Comparison of ENCODE assay signal across 8 cellular contexts in the genomic region with DNA sequence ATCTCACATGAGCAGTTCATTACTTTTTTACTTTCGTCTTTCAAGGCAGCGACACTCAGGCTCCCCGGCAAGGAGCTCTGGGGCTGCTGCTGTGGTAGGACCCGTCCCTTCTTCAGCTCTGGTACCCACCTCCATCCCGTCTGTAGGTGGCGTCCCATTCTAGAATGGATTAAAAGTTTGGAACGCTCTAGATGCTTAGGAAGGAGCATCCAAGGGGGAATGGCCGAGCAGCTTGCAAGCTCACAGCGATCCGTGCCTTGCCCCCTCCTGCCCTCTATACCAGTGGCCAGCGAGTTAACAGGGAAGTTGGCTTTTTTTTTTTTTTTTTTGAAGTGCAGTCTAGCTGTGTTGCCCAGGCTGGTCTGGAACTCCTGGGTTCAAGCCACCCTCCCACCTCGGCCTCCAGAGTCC. TPM values are rescaled to one million over a fixed set of nuclear protein-coding genes. Genes with fewer than 3 reads are reported as not detected.
A peak's percentile ranks its signal among the peaks of the same experiment; 100 is the strongest.
DNase-seq lines count a peak whose midpoint lies in the region; ATAC-seq, FAIRE-seq and TF ChIP-seq lines count a peak whose summit lies in the region.

No MANE protein-coding gene starts in this region.

- CTCF ChIA-PET in A549 (lab: Yijun Ruan, JAX): interaction anchor here (0.7 to 1.7 kb wide), 9 partner anchors 10 to 140 kb away, joined by 3 to 5 read pairs (median 4); no protein-coding TSS in a partner anchor

- intact Hi-C loops in dendritic cell treated with granulocyte-macrophage colony-stimulating factor and Interleukin-4, amounts not matched to agents 40 ng/mL and 50 ng/mL, for 4 days (cut with micrococcal nuclease): loop anchor here (5.0 kb wide), 1 partner anchor 38 kb away; no protein-coding TSS in a partner anchor
- intact Hi-C loops in pancreas (cut with DNase I): no loop called here

- no peak for TF ChIP-seq EP300 in A549 (IDR thresholded peaks at IDR 0.05)

- FAIRE-seq in A549 (lab: Jason Lieb, UNC): no peak
- FAIRE-seq in pancreas (lab: Jason Lieb, UNC): no peak
- FAIRE-seq in HTR-8/SVneo (lab: Jason Lieb, UNC): no peak

- peak; percentile 24; the same call in 2 of the 3 replicates for TF ChIP-seq CTCF in A549 (IDR thresholded peaks at IDR 0.05)
- peak; percentile 53 for TF ChIP-seq CTCF in GM12872 (IDR thresholded peaks at IDR 0.05; ENCODE audit: insufficient read depth, low read depth, low read length)
- TF ChIP-seq CTCF in pancreas (IDR thresholded peaks at IDR 0.05): no peak

- H3K27me3 ChIP-seq in pancreas: no peaks in the 10 kb centered on the region

- POLR2A ChIA-PET in A549 (lab: Yijun Ruan, JAX): no interaction called here

- peaks cover 5% of the 10 kb centered on the region for H3K27me3 Mint-ChIP-seq in dendritic cell treated with granulocyte-macrophage colony-stimulating factor and Interleukin-4, amounts not matched to agents 40 ng/mL and 50 ng/mL, for 4 days

- H3K9me3 ChIP-seq in A549: no peaks in the 10 kb centered on the region
- no peaks in the 10 kb centered on the region for H3K9me3 ChIP-seq in pancreas

- H3K4me3 Mint-ChIP-seq in dendritic cell treated with granulocyte-macrophage colony-stimulating factor and Interleukin-4, amounts not matched to agents 40 ng/mL and 50 ng/mL, for 4 days: peak overlapping the region; percentile 66

- H3K9me3 Mint-ChIP-seq in dendritic cell treated with granulocyte-macrophage colony-stimulating factor and Interleukin-4, amounts not matched to agents 40 ng/mL and 50 ng/mL, for 4 days: no peaks in the 10 kb centered on the region

- DNase-seq in A549 (ENCODE audit: low read depth in 1 of 2, low spot score in 1 of 2): peak; percentile 49 to 59
- DNase-seq in MV-4-11 (lab: John Stamatoyannopoulos, UW): peak; percentile 87
- no peak for DNase-seq in pancreas
- DNase-seq in cortex of kidney (lab: John Stamatoyannopoulos, UW): no peak
- no peak for DNase-seq in HTR-8/SVneo (ENCODE audit: insufficient read length, low spot score)
- no peak for DNase-seq in cerebellum (ENCODE audit: low spot score)

- no peaks in the 10 kb centered on the region for H3K36me3 ChIP-seq in pancreas

- H3K4me1 ChIP-seq in A549 (no peaks in the 10 kb centered on the region), pancreas (no peaks in the 10 kb centered on the region)

- H3K4me3 ChIP-seq in A549 (no peak overlapping the region), pancreas (no peak overlapping the region)

- ATAC-seq in A549: peak; percentile 48 to 76; a peak in 3 of 6 replicates
- peak in 3 of 4 donors; percentile 14 to 66 (median 34) for ATAC-seq in pancreas

- 69% methylated on average over 12 of the region's 12 CpGs for whole genome bisulfite sequencing in A549 (ENCODE audit: missing lambda C conversion rate)
- WGBS in pancreas, 2 donors: 76 to 81% methylated on average over 12 of the region's 12 CpGs

- no peak for TF ChIP-seq POLR2A in A549 (IDR thresholded peaks at IDR 0.05; ENCODE audit: low read length)

- TF ChIP-seq RAD21 in A549 (conservative IDR thresholded peaks at IDR 0.05 in 1 of 2, IDR thresholded peaks at IDR 0.05 in 1 of 2): peak in 1 of 2 experiments; percentile 29; a peak in 1 of 5 replicates

- H3K27ac Mint-ChIP-seq in dendritic cell treated with granulocyte-macrophage colony-stimulating factor and Interleukin-4, amounts not matched to agents 40 ng/mL and 50 ng/mL, for 4 days: peak overlapping the region; percentile 99

- H3K27ac ChIP-seq in A549 (no peak overlapping the region), pancreas (peak overlapping the region in 1 of 4 donors; percentile 47)

- H3K36me3 Mint-ChIP-seq in dendritic cell treated with granulocyte-macrophage colony-stimulating factor and Interleukin-4, amounts not matched to agents 40 ng/mL and 50 ng/mL, for 4 days (ENCODE audit: low read depth): peaks cover 31% of the 10 kb centered on the region

- H3K4me1 Mint-ChIP-seq in dendritic cell treated with granulocyte-macrophage colony-stimulating factor and Interleukin-4, amounts not matched to agents 40 ng/mL and 50 ng/mL, for 4 days (ENCODE audit: low read depth): peaks cover 82% of the 10 kb centered on the region

- H3K4me2 ChIP-seq in A549: no peak overlapping the region

TF ChIP-seq in A549, 52 proteins besides CTCF, POLR2A, EP300 and RAD21:
- TF ChIP-seq, protein P1, sequence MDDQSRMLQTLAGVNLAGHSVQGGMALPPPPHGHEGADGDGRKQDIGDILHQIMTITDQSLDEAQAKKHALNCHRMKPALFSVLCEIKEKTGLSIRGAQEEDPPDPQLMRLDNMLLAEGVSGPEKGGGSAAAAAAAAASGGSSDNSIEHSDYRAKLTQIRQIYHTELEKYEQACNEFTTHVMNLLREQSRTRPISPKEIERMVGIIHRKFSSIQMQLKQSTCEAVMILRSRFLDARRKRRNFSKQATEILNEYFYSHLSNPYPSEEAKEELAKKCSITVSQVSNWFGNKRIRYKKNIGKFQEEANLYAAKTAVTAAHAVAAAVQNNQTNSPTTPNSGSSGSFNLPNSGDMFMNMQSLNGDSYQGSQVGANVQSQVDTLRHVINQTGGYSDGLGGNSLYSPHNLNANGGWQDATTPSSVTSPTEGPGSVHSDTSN (IDR thresholded peaks at IDR 0.05): no peak
- TF ChIP-seq ZC3H11A (IDR thresholded peaks at IDR 0.05) (no peak), HOXA7 (CRISPR knock-in tag; IDR thresholded peaks at IDR 0.05) (no peak), BHLHE40 (IDR thresholded peaks at IDR 0.05; ENCODE audit: low read depth, low read length) (no peak), TP53 (CRISPR knock-in tag; IDR thresholded peaks at IDR 0.05) (no peak), ZNF302 (CRISPR knock-in tag; IDR thresholded peaks at IDR 0.05) (no peak), RNF2 (IDR thresholded peaks at IDR 0.05; ENCODE audit: borderline replicate concordance, low read depth) (no peak), KDM1A (IDR thresholded peaks at IDR 0.05; ENCODE audit: low read depth) (no peak), CHD4 (IDR thresholded peaks at IDR 0.05; ENCODE audit: borderline replicate concordance) (no peak), RFX5 (IDR thresholded peaks at IDR 0.05) (no peak), NR3C1 (IDR thresholded peaks at IDR 0.05) (no peak), SREBF2 (IDR thresholded peaks at IDR 0.05) (no peak), NFE2L2 (conservative IDR thresholded peaks at IDR 0.05; ENCODE audit: low read length) (no peak), JUN (IDR thresholded peaks at IDR 0.05) (no peak)
- TF ChIP-seq, protein P2, sequence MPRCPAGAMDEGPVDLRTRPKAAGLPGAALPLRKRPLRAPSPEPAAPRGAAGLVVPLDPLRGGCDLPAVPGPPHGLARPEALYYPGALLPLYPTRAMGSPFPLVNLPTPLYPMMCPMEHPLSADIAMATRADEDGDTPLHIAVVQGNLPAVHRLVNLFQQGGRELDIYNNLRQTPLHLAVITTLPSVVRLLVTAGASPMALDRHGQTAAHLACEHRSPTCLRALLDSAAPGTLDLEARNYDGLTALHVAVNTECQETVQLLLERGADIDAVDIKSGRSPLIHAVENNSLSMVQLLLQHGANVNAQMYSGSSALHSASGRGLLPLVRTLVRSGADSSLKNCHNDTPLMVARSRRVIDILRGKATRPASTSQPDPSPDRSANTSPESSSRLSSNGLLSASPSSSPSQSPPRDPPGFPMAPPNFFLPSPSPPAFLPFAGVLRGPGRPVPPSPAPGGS (IDR thresholded peaks at IDR 0.05): no peak
- TF ChIP-seq, protein P3, sequence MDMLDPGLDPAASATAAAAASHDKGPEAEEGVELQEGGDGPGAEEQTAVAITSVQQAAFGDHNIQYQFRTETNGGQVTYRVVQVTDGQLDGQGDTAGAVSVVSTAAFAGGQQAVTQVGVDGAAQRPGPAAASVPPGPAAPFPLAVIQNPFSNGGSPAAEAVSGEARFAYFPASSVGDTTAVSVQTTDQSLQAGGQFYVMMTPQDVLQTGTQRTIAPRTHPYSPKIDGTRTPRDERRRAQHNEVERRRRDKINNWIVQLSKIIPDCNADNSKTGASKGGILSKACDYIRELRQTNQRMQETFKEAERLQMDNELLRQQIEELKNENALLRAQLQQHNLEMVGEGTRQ (IDR thresholded peaks at IDR 0.05): no peak
- TF ChIP-seq, protein P4, sequence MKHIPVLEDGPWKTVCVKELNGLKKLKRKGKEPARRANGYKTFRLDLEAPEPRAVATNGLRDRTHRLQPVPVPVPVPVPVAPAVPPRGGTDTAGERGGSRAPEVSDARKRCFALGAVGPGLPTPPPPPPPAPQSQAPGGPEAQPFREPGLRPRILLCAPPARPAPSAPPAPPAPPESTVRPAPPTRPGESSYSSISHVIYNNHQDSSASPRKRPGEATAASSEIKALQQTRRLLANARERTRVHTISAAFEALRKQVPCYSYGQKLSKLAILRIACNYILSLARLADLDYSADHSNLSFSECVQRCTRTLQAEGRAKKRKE (CRISPR knock-in tag; IDR thresholded peaks at IDR 0.05; ENCODE audit: low read depth): no peak

RNA-seq across cellular contexts. Expression of a gene that starts 22.8 kb away (rescaled TPM):
- polyA plus RNA-seq in A549 (2011; rRNA removed) (11.1 and 11.3 TPM in 2 replicates), A549 (2017; fragmentation: RNase III; extraction: RNeasy Plus Mini Kit Qiagen cat#74134 plus additional on column Dnase treatment) (35.9 to 45.2 TPM (median 43.6 TPM) in 3 replicates), pancreas (10 to 100 TPM in 1 of 2 donors, 1 to 10 TPM in 1; 6.7 to 10.5 TPM)
- 19.8 and 35.4 TPM in 2 replicates for polyA plus RNA-seq in A549 (2012; cell fraction: cytosol; rRNA removed)
- polyA plus RNA-seq in A549 (2012; cell fraction: nucleus; rRNA removed): 48.5 and 73.3 TPM in 2 replicates
- polyA minus RNA-seq in A549 (2011; rRNA and poly(A)+ RNA removed): 7.9 and 11.2 TPM in 2 replicates
- total RNA-seq in pancreas (10 to 100 TPM in 3 of 6 donors, 1 to 10 TPM in 3; 4.9 to 31.9 (median 8.4) TPM), cerebellum (60.5 TPM)

RNA-seq across cellular contexts. Expression of a gene that starts 50.2 kb away (rescaled TPM):
- polyA plus RNA-seq in A549 (2011; rRNA removed) (10.1 and 10.6 TPM in 2 replicates), A549 (2017; fragmentation: RNase III; extraction: RNeasy Plus Mini Kit Qiagen cat#74134 plus additional on column Dnase treatment) (11.3 to 13.0 TPM (median 12.8 TPM) in 3 replicates), pancreas (10 to 100 TPM in 1 of 2 donors, 1 to 10 TPM in 1; 8.8 to 10.9 TPM)
- polyA plus RNA-seq in A549 (2012; cell fraction: cytosol; rRNA removed): 8.9 and 9.3 TPM in 2 replicates
- polyA plus RNA-seq in A549 (2012; cell fraction: nucleus; rRNA removed): 16.7 and 18.2 TPM in 2 replicates
- 10.6 and 13.3 TPM in 2 replicates for polyA minus RNA-seq in A549 (2011; rRNA and poly(A)+ RNA removed)
- total RNA-seq in pancreas (10 to 100 TPM in 4 of 6 donors, 1 to 10 TPM in 2; 8.8 to 14.1 (median 12.1) TPM), cerebellum (18.9 TPM)

RNA-seq across cellular contexts. Expression of a gene that starts 53.7 kb away (rescaled TPM):
- polyA plus RNA-seq in A549 (2011; rRNA removed) (11.9 and 13.3 TPM in 2 replicates), A549 (2017; fragmentation: RNase III; extraction: RNeasy Plus Mini Kit Qiagen cat#74134 plus additional on column Dnase treatment) (22.6 to 25.6 TPM (median 24.4 TPM) in 3 replicates), pancreas (10 to 100 TPM; 44.7 to 54.4 TPM)
- polyA plus RNA-seq in A549 (2012; cell fraction: cytosol; rRNA removed): 35.3 and 50.2 TPM in 2 replicates
- polyA plus RNA-seq in A549 (2012; cell fraction: nucleus; rRNA removed): 140 and 205 TPM in 2 replicates
- 12.4 and 13.3 TPM in 2 replicates for polyA minus RNA-seq in A549 (2011; rRNA and poly(A)+ RNA removed)
- total RNA-seq in pancreas (10 to 100 TPM; 11.8 to 18.1 (median 13.6) TPM), cerebellum (17.4 TPM)

Comparison
In these comparisons a context has a peak if more than half of its experiments do, and no peak if none do; other contexts are left out.
1. DNase-seq: peak in A549 (2 of 2) and MV-4-11 (single experiment); none in pancreas (0 of 6), cortex of kidney (single experiment), HTR-8/SVneo (single experiment) and cerebellum (single experiment).
2. CTCF ChIP-seq: peak in A549 (single experiment) and GM12872 (single experiment); none in pancreas (0 of 4).